ENCODE assay signal across 9 cellular contexts in genomic region chr7:92765725-92766124, GRCh38.
DNase-seq lines count a peak whose midpoint lies in the region; TF ChIP-seq lines count a peak whose summit lies in the region.
"Had no signal": no experiment of that assay in that cellular context is flagged by ENCODE, and none has a peak within 500 bp of the region (broad histone marks: within the 10 kb centered on the region; RNA-seq: fewer than 3 reads in every experiment).

No MANE protein-coding gene starts in this region.

- DNase-seq in BJ (ENCODE audit: low read depth), result peak; percentile 53
- peak; percentile 90 for DNase-seq in LHCN-M2 (ENCODE audit: low read depth)
- DNase-seq in choroid plexus epithelial cell (ENCODE audit: low read depth), result peak; percentile 93
- peak; percentile 12 for DNase-seq in mucosa of gallbladder (ENCODE audit: low spot score)
- no peak for DNase-seq in NAMALWA (ENCODE audit: low spot score)
- no peak for DNase-seq in occipital lobe (lab: John Stamatoyannopoulos, UW)
- no peak for DNase-seq in NCI-H1694 (lab: John Stamatoyannopoulos, UW)
- DNase-seq in NCI-H510A (lab: John Stamatoyannopoulos, UW), result no peak
- DNase-seq: naive thymus-derived CD8-positive, alpha-beta T cell had no signal

- no peak overlapping the region for H3K4me3 ChIP-seq in BJ (ENCODE audit: low read depth, low read length)
- no peak overlapping the region for H3K4me3 ChIP-seq in choroid plexus epithelial cell (ENCODE audit: low read depth, low read length)

- no peaks in the 10 kb centered on the region for H3K36me3 ChIP-seq in BJ (ENCODE audit: control insufficient read depth, insufficient read depth, low read length)

- CTCF ChIA-PET in BJ (lab: Yijun Ruan, JAX), result interaction anchor here (0.8 to 2.6 kb wide), 4 partner anchors 10 to 68 kb away, joined by 3 to 11 read pairs (median 4); no protein-coding TSS in a partner anchor

- TF ChIP-seq CTCF in BJ (IDR thresholded peaks at IDR 0.05; ENCODE audit: insufficient read depth, low read depth, low read length) (no peak), choroid plexus epithelial cell (conservative IDR thresholded peaks at IDR 0.05; ENCODE audit: low read depth, low read length) (no peak)

- H3K27me3 ChIP-seq in BJ (ENCODE audit: control insufficient read depth, insufficient read depth, low read length), result no peaks in the 10 kb centered on the region

- POLR2A ChIA-PET in BJ (lab: Charles Lee), result interaction anchor here (0.6 kb wide), 1 partner anchor 40 kb away, joined by 3 read pairs; no protein-coding TSS in a partner anchor

Comparison
In these comparisons a context has a peak if more than half of its experiments do, and no peak if none do; other contexts are left out.
1. DNase-seq: peak in BJ (single experiment), LHCN-M2 (single experiment), choroid plexus epithelial cell (single experiment) and mucosa of gallbladder (single experiment); none in NAMALWA (single experiment), occipital lobe (single experiment), NCI-H1694 (single experiment) and NCI-H510A (single experiment).